Comparison of ENCODE assay signal across 18 cellular contexts in genomic region chr15:82196353-82196752, GRCh38.
DNase-seq lines count a peak whose midpoint lies in the region; ATAC-seq, FAIRE-seq and TF ChIP-seq lines count a peak whose summit lies in the region.
"Had no signal": no experiment of that assay in that cellular context is flagged by ENCODE, and none has a peak within 500 bp of the region (broad histone marks: within the 10 kb centered on the region; RNA-seq: fewer than 3 reads in every experiment).

No MANE protein-coding gene starts in this region.

- H2BK5ac ChIP-seq in IMR-90 (ENCODE audit: low read depth, low read length, poor library complexity, severe bottlenecking), result no peak overlapping the region

- no peaks in the 10 kb centered on the region for H3K9me3 ChIP-seq in left ventricle myocardium inferior (replicated peaks)
- no peaks in the 10 kb centered on the region for H3K9me3 ChIP-seq in A549
- H3K9me3 ChIP-seq in IMR-90 (ENCODE audit: control insufficient read depth, insufficient read depth, low read length), result no peaks in the 10 kb centered on the region
- H3K9me3 ChIP-seq in gastrocnemius medialis, result no peaks in the 10 kb centered on the region
- H3K9me3 ChIP-seq in lower lobe of right lung, result no peaks in the 10 kb centered on the region
- H3K9me3 ChIP-seq: BE2C, Caco-2 had no signal

- TF ChIP-seq POLR2A in A549 (IDR thresholded peaks at IDR 0.05; ENCODE audit: low read length) (no peak), IMR-90 (IDR thresholded peaks at IDR 0.05; ENCODE audit: low read depth, low read length) (no peak), gastrocnemius medialis (IDR thresholded peaks at IDR 0.05) (no peak)

- H3K23ac ChIP-seq in IMR-90 (ENCODE audit: low read depth, low read length), result no peak overlapping the region

- ATAC-seq in left ventricle myocardium superior (no peak), A549 (no peak), IMR-90 (ENCODE audit: low read depth) (no peak), gastrocnemius medialis (no peak), lower lobe of right lung (no peak)
- ATAC-seq in activated T-cell treated with anti-CD3 and anti-CD28 coated beads, Interleukin-2, amount 50 U/mL, for 4 hours, result no peak

- H3K36me3 ChIP-seq in left ventricle myocardium inferior (no peaks in the 10 kb centered on the region), IMR-90 (ENCODE audit: control insufficient read depth, insufficient read depth, low read length) (no peaks in the 10 kb centered on the region), gastrocnemius medialis (no peaks in the 10 kb centered on the region), lower lobe of right lung (peaks cover 3% of the 10 kb centered on the region)
- H3K36me3 ChIP-seq: BE2C had no signal

- H2BK120ac ChIP-seq in IMR-90 (ENCODE audit: low read depth, low read length), result no peak overlapping the region

- no peak for FAIRE-seq in A549 (lab: Jason Lieb, UNC)
- FAIRE-seq: D721Med, G401.6, GM12891, GM19239, H1 had no signal

- no peaks in the 10 kb centered on the region for H4K20me1 ChIP-seq in IMR-90 (ENCODE audit: insufficient read depth, low read length)

- H2AK9ac ChIP-seq in IMR-90 (replicated peaks; ENCODE audit: low read depth, low read length, poor library complexity), result no peak overlapping the region

- no peak overlapping the region for H3K14ac ChIP-seq in IMR-90 (replicated peaks; ENCODE audit: low read depth, low read length)

- H4K8ac ChIP-seq in IMR-90 (ENCODE audit: low read depth in 2 of 2, low read length in 2 of 2), result no peak overlapping the region

- H3K18ac ChIP-seq in IMR-90 (ENCODE audit: low read depth, low read length), result no peak overlapping the region

- CTCF ChIA-PET in A549 (lab: Yijun Ruan, JAX) (interaction anchor here (0.5 to 4.8 kb wide), 9 partner anchors 14 to 781 kb away, joined by 3 to 106 read pairs (median 3); no protein-coding TSS in a partner anchor), IMR-90 (lab: Yijun Ruan, JAX) (interaction anchor here (0.5 to 1.0 kb wide), 2 partner anchors 88 to 248 kb away, joined by 3 to 4 read pairs; no protein-coding TSS in a partner anchor)

- no peaks in the 10 kb centered on the region for H3K9me1 ChIP-seq in IMR-90 (ENCODE audit: insufficient read depth, low read length)

- no peak overlapping the region for H2AK5ac ChIP-seq in IMR-90 (ENCODE audit: low read depth, low read length)

- H2AFZ ChIP-seq in IMR-90 (replicated peaks; ENCODE audit: low read length, poor library complexity), result no peak overlapping the region

- BruUV-seq in IMR-90 (replicated peaks; lab: Mats Ljungman, UMichigan), result no TSS peak

- H3K4me2 ChIP-seq in A549 (no peak overlapping the region), IMR-90 (ENCODE audit: low read depth, low read length) (no peak overlapping the region)

- no peaks in the 10 kb centered on the region for H3K4me1 Mint-ChIP-seq in activated T-cell treated with anti-CD3 and anti-CD28 coated beads, Interleukin-2, amount 50 U/mL, for 4 hours (ENCODE audit: low read depth)
- H3K4me1 Mint-ChIP-seq: H9 had no signal

- peaks cover 38% of the 10 kb centered on the region for H3K4me1 ChIP-seq in left ventricle myocardium inferior
- H3K4me1 ChIP-seq in A549, result no peaks in the 10 kb centered on the region
- H3K4me1 ChIP-seq in IMR-90 (ENCODE audit: control insufficient read depth, insufficient read depth, low read length), result no peaks in the 10 kb centered on the region; the same call in 1 of the 2 replicates
- H3K4me1 ChIP-seq in gastrocnemius medialis, result peaks cover 27 to 35% of the 10 kb centered on the region in 2 donors
- no peaks in the 10 kb centered on the region for H3K4me1 ChIP-seq in lower lobe of right lung
- H3K4me1 ChIP-seq: Caco-2 had no signal

- no peak overlapping the region for H4K5ac ChIP-seq in IMR-90 (ENCODE audit: low read depth, low read length)

- peaks cover 7% of the 10 kb centered on the region for H3K36me3 Mint-ChIP-seq in activated T-cell treated with anti-CD3 and anti-CD28 coated beads, Interleukin-2, amount 50 U/mL, for 4 hours (ENCODE audit: insufficient read depth)

- no peaks in the 10 kb centered on the region for H3K27me3 Mint-ChIP-seq in activated T-cell treated with anti-CD3 and anti-CD28 coated beads, Interleukin-2, amount 50 U/mL, for 4 hours (ENCODE audit: low read depth)
- H3K27me3 Mint-ChIP-seq: CD4-positive, alpha-beta T cell had no signal

- DNase-seq in left ventricle myocardium inferior (no peak), left ventricle myocardium superior (no peak), A549 (ENCODE audit: low read depth in 1 of 2, low spot score in 1 of 2) (no peak), IMR-90 (no peak), gastrocnemius medialis (no peak), lower lobe of right lung (no peak)
- no peak for DNase-seq in activated T-cell treated with anti-CD3 and anti-CD28 coated beads, Interleukin-2, amount 50 U/mL, for 4 hours
- DNase-seq: ACHN; BE2C; Caco-2; CD4-positive, alpha-beta T cell; H9 had no signal

- peak overlapping the region; percentile 19 for H3K4me3 ChIP-seq in left ventricle myocardium inferior
- no peak overlapping the region for H3K4me3 ChIP-seq in A549
- H3K4me3 ChIP-seq in IMR-90 (ENCODE audit: insufficient read depth, low read depth, low read length), result no peak overlapping the region
- H3K4me3 ChIP-seq in gastrocnemius medialis, result peak overlapping the region in 3 of 4 donors; percentile 14 to 21 (median 18)
- H3K4me3 ChIP-seq in lower lobe of right lung, result no peak overlapping the region

- no peak for TF ChIP-seq EP300 in A549 (IDR thresholded peaks at IDR 0.05)

- H3K9me3 Mint-ChIP-seq in activated T-cell treated with anti-CD3 and anti-CD28 coated beads, Interleukin-2, amount 50 U/mL, for 4 hours, result no peaks in the 10 kb centered on the region
- H3K9me3 Mint-ChIP-seq: CD4-positive, alpha-beta T cell; H9 had no signal

- in situ Hi-C loops in IMR-90 (cut with MboI; ENCODE audit: low sequenced_read_pairs) (loop anchor here (5.0 to 10.0 kb wide), 3 partner anchors 84 to 782 kb away; no protein-coding TSS in a partner anchor), gastrocnemius medialis (cut with MboI; ENCODE audit: low sequenced_read_pairs in 4 of 4) (loop anchor here in 1 of 4 donors (10.0 kb wide), 1 partner anchor 82 kb away; no protein-coding TSS in a partner anchor)

- H2BK20ac ChIP-seq in IMR-90 (ENCODE audit: low read depth, low read length), result no peak overlapping the region

- dilution Hi-C loops in IMR-90 (cut with HindIII; ENCODE audit: low sequenced_read_pairs, unreplicated experiment), result no loop called here

- no peak overlapping the region for H2BK15ac ChIP-seq in IMR-90 (ENCODE audit: low read depth, low read length)

- H3K9ac ChIP-seq in IMR-90 (ENCODE audit: low read depth, low read length), result no peak overlapping the region

- H3K56ac ChIP-seq in IMR-90 (ENCODE audit: extremely low read depth, insufficient read depth, low read length), result no peak overlapping the region

- intact Hi-C loops in left ventricle myocardium inferior (cut with micrococcal nuclease) (no loop called here), left ventricle myocardium superior (cut with micrococcal nuclease) (no loop called here), IMR-90 (cut with micrococcal nuclease) (loop anchor here (5.0 kb wide), 2 partner anchors 254 to 554 kb away; no protein-coding TSS in a partner anchor), gastrocnemius medialis (cut with DNase I; ENCODE audit: low total_unique reads) (loop anchor here (2.0 to 5.0 kb wide), 2 partner anchors 54 to 150 kb away; partner anchors contain the start of gene MEX3B), lower lobe of right lung (cut with DNase I) (no loop called here)

- H3K27ac ChIP-seq in left ventricle myocardium inferior (replicated peaks), result peak overlapping the region; percentile 84
- no peak overlapping the region for H3K27ac ChIP-seq in A549
- no peak overlapping the region for H3K27ac ChIP-seq in IMR-90 (ENCODE audit: insufficient read depth, low read length)
- H3K27ac ChIP-seq in gastrocnemius medialis, result peak overlapping the region; percentile 79 to 90 (median 83)
- no peak overlapping the region for H3K27ac ChIP-seq in lower lobe of right lung
- H3K27ac ChIP-seq: C4-2B had no signal

- H3K79me1 ChIP-seq in IMR-90 (ENCODE audit: low read depth in 1 of 2, low read length in 2 of 2), result no peaks in the 10 kb centered on the region; a peak in 1 of 4 replicates

- H3K4ac ChIP-seq in IMR-90 (ENCODE audit: low read depth, low read length), result no peak overlapping the region

- H3K4me3 Mint-ChIP-seq in activated T-cell treated with anti-CD3 and anti-CD28 coated beads, Interleukin-2, amount 50 U/mL, for 4 hours, result no peak overlapping the region
- H3K4me3 Mint-ChIP-seq: CD4-positive, alpha-beta T cell; H9 had no signal

- POLR2A ChIA-PET in A549 (lab: Yijun Ruan, JAX), result no interaction called here
- POLR2A ChIA-PET in IMR-90 (lab: Charles Lee; ENCODE audit: unreplicated experiment), result interaction anchor here (0.7 kb wide), 1 partner anchor 154 kb away, joined by 4 read pairs; no protein-coding TSS in a partner anchor

- WGBS in A549 (ENCODE audit: missing lambda C conversion rate), result 58% methylated on average over 2 of the region's 2 CpGs
- WGBS in IMR-90 (ENCODE audit: extremely low coverage in 2 of 2, insufficient read length in 1 of 2), 2 experiments, result no CpG with 5 or more reads among the region's 2 CpGs

- TF ChIP-seq CTCF in left ventricle myocardium inferior (IDR thresholded peaks at IDR 0.05; ENCODE audit: borderline replicate concordance) (no peak), A549 (IDR thresholded peaks at IDR 0.05) (no peak), IMR-90 (conservative IDR thresholded peaks at IDR 0.05; ENCODE audit: low read depth, low read length) (no peak), gastrocnemius medialis (IDR thresholded peaks at IDR 0.05 in 4 of 5, conservative IDR thresholded peaks at IDR 0.05 in 1 of 5) (no peak), lower lobe of right lung (IDR thresholded peaks at IDR 0.05) (no peak)

- H4K91ac ChIP-seq in IMR-90 (ENCODE audit: insufficient read depth, low read depth, low read length), result no peak overlapping the region

- H3K27me3 ChIP-seq in left ventricle myocardium inferior (ENCODE audit: low read depth), result no peaks in the 10 kb centered on the region
- H3K27me3 ChIP-seq in IMR-90 (ENCODE audit: control insufficient read depth, insufficient read depth, low read length), result no peaks in the 10 kb centered on the region
- no peaks in the 10 kb centered on the region for H3K27me3 ChIP-seq in gastrocnemius medialis
- H3K27me3 ChIP-seq in lower lobe of right lung (ENCODE audit: low read depth), result no peaks in the 10 kb centered on the region
- H3K27me3 ChIP-seq: BE2C had no signal

- TF ChIP-seq RAD21 in A549 (conservative IDR thresholded peaks at IDR 0.05 in 1 of 2, IDR thresholded peaks at IDR 0.05 in 1 of 2) (no peak), IMR-90 (IDR thresholded peaks at IDR 0.05; ENCODE audit: low read length) (no peak)

TF ChIP-seq in A549, 52 proteins besides CTCF, POLR2A, EP300 and RAD21:
- TF ChIP-seq RCOR1 (IDR thresholded peaks at IDR 0.05; ENCODE audit: low read depth, low read length) (no peak), MAFK (IDR thresholded peaks at IDR 0.05; ENCODE audit: partially characterized antibody) (peak; percentile 20)

TF ChIP-seq in IMR-90, 13 proteins besides CTCF, POLR2A, EP300 and RAD21 (continues in another document):
- TF ChIP-seq FOS (IDR thresholded peaks at IDR 0.05; ENCODE audit: low read depth, low read length) (no peak), MAFK (IDR thresholded peaks at IDR 0.05; ENCODE audit: low read depth, low read length) (peak; percentile 45)

Comparison
In these comparisons a context has a peak if more than half of its experiments do, and no peak if none do; other contexts are left out.
1. H3K27ac ChIP-seq: peak in left ventricle myocardium inferior (single experiment) and gastrocnemius medialis (4 of 4); none in A549 (0 of 2), IMR-90 (single experiment) and lower lobe of right lung (single experiment).
2. H3K4me3 ChIP-seq: peak in left ventricle myocardium inferior (single experiment) and gastrocnemius medialis (3 of 4); none in A549 (single experiment), IMR-90 (single experiment) and lower lobe of right lung (single experiment).
3. intact Hi-C loops: an anchor here in IMR-90 (5.0 kb wide) and gastrocnemius medialis (2.0 to 5.0 kb wide); none called in left ventricle myocardium inferior, left ventricle myocardium superior and lower lobe of right lung.